Comparison of ENCODE assay signal across 8 cellular contexts in the genomic region with DNA sequence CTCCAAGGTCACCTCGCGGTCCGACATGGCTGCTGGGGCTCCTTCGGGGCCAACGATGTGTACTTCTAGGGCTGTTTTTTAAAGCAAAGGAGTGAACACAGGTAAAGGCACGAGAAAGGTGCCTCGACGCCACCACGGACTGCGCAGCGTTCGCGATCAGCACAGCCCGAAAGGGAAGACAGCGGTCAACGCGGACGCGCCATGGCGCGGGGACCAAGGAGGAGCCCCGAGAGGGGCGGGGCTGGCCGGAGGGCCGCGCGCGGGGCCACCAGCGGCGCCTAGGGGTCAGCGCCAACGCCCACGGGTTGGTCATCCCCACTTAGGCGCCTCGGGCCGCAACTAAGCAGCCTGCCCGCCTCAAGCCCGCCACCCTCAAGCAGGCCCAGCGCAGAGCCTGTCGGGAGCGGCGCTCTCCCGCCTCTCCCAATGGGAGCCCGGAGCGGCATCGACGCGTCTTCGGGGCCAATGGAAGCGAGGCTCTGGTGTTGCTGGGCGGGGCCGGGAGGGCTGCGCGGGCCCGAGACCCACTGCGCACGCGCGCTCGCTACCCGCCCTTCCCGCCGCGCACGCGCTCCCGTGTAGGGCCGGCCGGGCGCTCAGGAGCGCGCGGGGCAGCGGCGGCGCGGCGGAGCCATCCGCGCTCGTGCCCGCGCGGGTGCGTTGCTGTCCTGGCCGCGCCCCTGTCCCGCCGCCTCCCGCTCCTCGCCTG. TPM values are rescaled to one million over a fixed set of nuclear protein-coding genes. Genes with fewer than 3 reads are reported as not detected.
DNase-seq lines count a peak whose midpoint lies in the region; ATAC-seq, FAIRE-seq and TF ChIP-seq lines count a peak whose summit lies in the region.

Gene DIP2A, plus strand, starts transcription at position 577 of the 709 bp plus-strand sequence. CDS start 241 bp downstream, outside the sequence.

- CTCF ChIA-PET in WTC11 (lab: Charles Lee), result interaction anchor here (1.0 to 1.3 kb wide), 3 partner anchors 35 to 208 kb away, joined by 3 to 5 read pairs (median 4); no protein-coding TSS in a partner anchor

- H3K4me1 ChIP-seq in small intestine (ENCODE audit: control insufficient read depth in 2 of 2, insufficient read depth in 1 of 2, low read depth in 1 of 2, low read length in 1 of 2), result peaks cover 0 to 9% of the 10 kb centered on the region in 2 donors

- no peaks in the 10 kb centered on the region for H3K9me3 Mint-ChIP-seq in WTC11

- H3K4me3 ChIP-seq in bronchial epithelial cell (ENCODE audit: low read depth, low read length) (peak within 1 kb of the TSS; percentile 90), small intestine (ENCODE audit: low read depth in 1 of 2, low read length in 2 of 2) (peak within 1 kb of the TSS; percentile 82 to 84)

- peak within 1 kb of the TSS; percentile 93 for H3K4me3 Mint-ChIP-seq in WTC11

- FAIRE-seq in bronchial epithelial cell (lab: Jason Lieb, UNC) (no peak), small intestine (lab: Jason Lieb, UNC) (no peak)

- H3K9me3 ChIP-seq in small intestine (ENCODE audit: control insufficient read depth, low read depth), result no peaks in the 10 kb centered on the region

- ATAC-seq in GM19023 (IDR thresholded peaks at IDR 0.05; ENCODE audit: unreplicated experiment) (peak; percentile 93), HG03196 (IDR thresholded peaks at IDR 0.05; ENCODE audit: unreplicated experiment) (peak; percentile 91), WTC11 (peak; percentile 96)

- H3K36me3 ChIP-seq in bronchial epithelial cell (ENCODE audit: control insufficient read depth, insufficient read depth, low read length) (peaks cover 2% of the 10 kb centered on the region), small intestine (ENCODE audit: control insufficient read depth in 2 of 2, insufficient read depth in 2 of 2, low read length in 2 of 2) (peaks cover 0 to 2% of the 10 kb centered on the region in 2 donors)

- H3K27me3 ChIP-seq in bronchial epithelial cell (ENCODE audit: control insufficient read depth, insufficient read depth, low read length), result no peaks in the 10 kb centered on the region
- no peaks in the 10 kb centered on the region for H3K27me3 ChIP-seq in small intestine (ENCODE audit: control insufficient read depth in 2 of 2, insufficient read depth in 2 of 2, low read length in 2 of 2)

- H3K36me3 Mint-ChIP-seq in WTC11, result peaks cover 19% of the 10 kb centered on the region

- DNase-seq in AG08396 (ENCODE audit: low spot score), result peak; percentile 100
- DNase-seq in NCI-H226, result peak; percentile 98
- peak; percentile 96 for DNase-seq in WTC11 (ENCODE audit: low spot score)
- DNase-seq in bronchial epithelial cell (ENCODE audit: low read depth), result peak; percentile 87
- DNase-seq in iPS-NIHi11 (ENCODE audit: low spot score), result peak; percentile 100
- peak; percentile 97 for DNase-seq in small intestine

- no peaks in the 10 kb centered on the region for H3K27me3 Mint-ChIP-seq in WTC11 (ENCODE audit: low read depth)

- peaks cover 18% of the 10 kb centered on the region for H3K4me1 Mint-ChIP-seq in WTC11

- WGBS in small intestine, 3 donors, result 0 to 1% (median 0%) methylated on average over 38 to 91 of the region's 91 CpGs

- H3K27ac ChIP-seq in small intestine (ENCODE audit: low read depth in 1 of 2, low read length in 1 of 2), result peak within 1 kb of the TSS; percentile 88 to 94

- TF ChIP-seq CTCF in WTC11 (IDR thresholded peaks at IDR 0.05) (no peak), bronchial epithelial cell (IDR thresholded peaks at IDR 0.05; ENCODE audit: insufficient read depth, low read length, severe bottlenecking) (no peak)

- POLR2A ChIA-PET in WTC11 (lab: Charles Lee), result interaction anchor here (0.5 to 1.6 kb wide), 3 partner anchors 10 to 177 kb away, joined by 3 to 5 read pairs (median 4); partner anchors contain the start of gene PRMT2

- peak within 1 kb of the TSS; percentile 94 for H3K27ac Mint-ChIP-seq in WTC11

TF ChIP-seq in WTC11, 78 proteins besides CTCF, POLR2A, EP300 and RAD21 (continues in another document):
- TF ChIP-seq ZNF317 (CRISPR knock-in tag; IDR thresholded peaks at IDR 0.05; ENCODE audit: borderline replicate concordance, low read depth) (no peak), PREB (CRISPR knock-in tag; IDR thresholded peaks at IDR 0.05; ENCODE audit: borderline replicate concordance) (no peak), PRRX2 (CRISPR knock-in tag; IDR thresholded peaks at IDR 0.05) (no peak), TEAD1 (CRISPR knock-in tag; IDR thresholded peaks at IDR 0.05) (no peak; the same call in 1 of the 2 replicates), CREB1 (CRISPR knock-in tag; IDR thresholded peaks at IDR 0.05) (peak; percentile 23; the same call in 1 of the 2 replicates), SMAD3 (CRISPR knock-in tag; IDR thresholded peaks at IDR 0.05; ENCODE audit: borderline replicate concordance) (peak; percentile 69; the same call in 1 of the 2 replicates), GTF2I (CRISPR knock-in tag; conservative IDR thresholded peaks at IDR 0.05) (no peak)
- TF ChIP-seq, protein P1, sequence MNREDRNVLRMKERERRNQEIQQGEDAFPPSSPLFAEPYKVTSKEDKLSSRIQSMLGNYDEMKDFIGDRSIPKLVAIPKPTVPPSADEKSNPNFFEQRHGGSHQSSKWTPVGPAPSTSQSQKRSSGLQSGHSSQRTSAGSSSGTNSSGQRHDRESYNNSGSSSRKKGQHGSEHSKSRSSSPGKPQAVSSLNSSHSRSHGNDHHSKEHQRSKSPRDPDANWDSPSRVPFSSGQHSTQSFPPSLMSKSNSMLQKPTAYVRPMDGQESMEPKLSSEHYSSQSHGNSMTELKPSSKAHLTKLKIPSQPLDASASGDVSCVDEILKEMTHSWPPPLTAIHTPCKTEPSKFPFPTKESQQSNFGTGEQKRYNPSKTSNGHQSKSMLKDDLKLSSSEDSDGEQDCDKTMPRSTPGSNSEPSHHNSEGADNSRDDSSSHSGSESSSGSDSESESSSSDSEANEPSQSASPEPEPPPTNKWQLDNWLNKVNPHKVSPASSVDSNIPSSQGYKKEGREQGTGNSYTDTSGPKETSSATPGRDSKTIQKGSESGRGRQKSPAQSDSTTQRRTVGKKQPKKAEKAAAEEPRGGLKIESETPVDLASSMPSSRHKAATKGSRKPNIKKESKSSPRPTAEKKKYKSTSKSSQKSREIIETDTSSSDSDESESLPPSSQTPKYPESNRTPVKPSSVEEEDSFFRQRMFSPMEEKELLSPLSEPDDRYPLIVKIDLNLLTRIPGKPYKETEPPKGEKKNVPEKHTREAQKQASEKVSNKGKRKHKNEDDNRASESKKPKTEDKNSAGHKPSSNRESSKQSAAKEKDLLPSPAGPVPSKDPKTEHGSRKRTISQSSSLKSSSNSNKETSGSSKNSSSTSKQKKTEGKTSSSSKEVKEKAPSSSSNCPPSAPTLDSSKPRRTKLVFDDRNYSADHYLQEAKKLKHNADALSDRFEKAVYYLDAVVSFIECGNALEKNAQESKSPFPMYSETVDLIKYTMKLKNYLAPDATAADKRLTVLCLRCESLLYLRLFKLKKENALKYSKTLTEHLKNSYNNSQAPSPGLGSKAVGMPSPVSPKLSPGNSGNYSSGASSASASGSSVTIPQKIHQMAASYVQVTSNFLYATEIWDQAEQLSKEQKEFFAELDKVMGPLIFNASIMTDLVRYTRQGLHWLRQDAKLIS (CRISPR knock-in tag; IDR thresholded peaks at IDR 0.05; ENCODE audit: borderline replicate concordance), result no peak
- TF ChIP-seq, protein P2, sequence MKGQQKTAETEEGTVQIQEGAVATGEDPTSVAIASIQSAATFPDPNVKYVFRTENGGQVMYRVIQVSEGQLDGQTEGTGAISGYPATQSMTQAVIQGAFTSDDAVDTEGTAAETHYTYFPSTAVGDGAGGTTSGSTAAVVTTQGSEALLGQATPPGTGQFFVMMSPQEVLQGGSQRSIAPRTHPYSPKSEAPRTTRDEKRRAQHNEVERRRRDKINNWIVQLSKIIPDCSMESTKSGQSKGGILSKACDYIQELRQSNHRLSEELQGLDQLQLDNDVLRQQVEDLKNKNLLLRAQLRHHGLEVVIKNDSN (CRISPR knock-in tag; IDR thresholded peaks at IDR 0.05), result no peak
- TF ChIP-seq, protein P3, sequence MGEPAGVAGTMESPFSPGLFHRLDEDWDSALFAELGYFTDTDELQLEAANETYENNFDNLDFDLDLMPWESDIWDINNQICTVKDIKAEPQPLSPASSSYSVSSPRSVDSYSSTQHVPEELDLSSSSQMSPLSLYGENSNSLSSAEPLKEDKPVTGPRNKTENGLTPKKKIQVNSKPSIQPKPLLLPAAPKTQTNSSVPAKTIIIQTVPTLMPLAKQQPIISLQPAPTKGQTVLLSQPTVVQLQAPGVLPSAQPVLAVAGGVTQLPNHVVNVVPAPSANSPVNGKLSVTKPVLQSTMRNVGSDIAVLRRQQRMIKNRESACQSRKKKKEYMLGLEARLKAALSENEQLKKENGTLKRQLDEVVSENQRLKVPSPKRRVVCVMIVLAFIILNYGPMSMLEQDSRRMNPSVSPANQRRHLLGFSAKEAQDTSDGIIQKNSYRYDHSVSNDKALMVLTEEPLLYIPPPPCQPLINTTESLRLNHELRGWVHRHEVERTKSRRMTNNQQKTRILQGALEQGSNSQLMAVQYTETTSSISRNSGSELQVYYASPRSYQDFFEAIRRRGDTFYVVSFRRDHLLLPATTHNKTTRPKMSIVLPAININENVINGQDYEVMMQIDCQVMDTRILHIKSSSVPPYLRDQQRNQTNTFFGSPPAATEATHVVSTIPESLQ (CRISPR knock-in tag; IDR thresholded peaks at IDR 0.05), result no peak

RNA-seq across cellular contexts. Expression of gene DIP2A, which starts in this region (rescaled TPM):
- 36.7 to 39.4 TPM (median 38.8 TPM) in 3 replicates for total RNA-seq in WTC11 (2021)
- total RNA-seq in bronchial epithelial cell, result 28.2 and 35.5 TPM in 2 replicates
- 10 to 100 TPM; 13.8 to 27.3 (median 18.4) TPM for polyA plus RNA-seq in small intestine

Comparison
In these comparisons a context has a peak if more than half of its experiments do, and no peak if none do; other contexts are left out.
1. Peak in every context shown above with its lines: DNase-seq, ATAC-seq, H3K4me3 ChIP-seq and H3K27ac ChIP-seq.